ENCODE assay signal across 12 cellular contexts in genomic region chr2:84816426-84817026, GRCh38.
DNase-seq lines count a peak whose midpoint lies in the region; ATAC-seq lines count a peak whose summit lies in the region.
"Had no signal": no experiment of that assay in that cellular context is flagged by ENCODE, and none has a peak within 500 bp of the region (broad histone marks: within the 10 kb centered on the region; RNA-seq: fewer than 3 reads in every experiment).

No MANE protein-coding gene starts in this region.

- H3K4me3 Mint-ChIP-seq in T-helper 17 cell, result no peak overlapping the region

- no peak for DNase-seq in T-helper 17 cell
- no peak for DNase-seq in 8988T
- no peak for DNase-seq in NCI-H1694 (lab: John Stamatoyannopoulos, UW)
- no peak for DNase-seq in DMS153 (lab: John Stamatoyannopoulos, UW)
- DNase-seq in superior temporal gyrus (ENCODE audit: extremely low spot score), result no peak
- DNase-seq: NCI-H1417, SHP77 had no signal

- peaks cover 2% of the 10 kb centered on the region for H3K36me3 Mint-ChIP-seq in T-helper 17 cell (ENCODE audit: low read depth)

- H3K9me3 ChIP-seq in T-helper 17 cell (ENCODE audit: control insufficient read depth, low read length, poor library complexity, severe bottlenecking), result no peaks in the 10 kb centered on the region
- H3K9me3 ChIP-seq: prostate gland had no signal

- H3K27me3 Mint-ChIP-seq in T-helper 17 cell, result no peaks in the 10 kb centered on the region

- H3K27ac Mint-ChIP-seq in T-helper 17 cell, result peak overlapping the region; percentile 5

- H3K4me1 Mint-ChIP-seq in T-helper 17 cell, result peaks cover 27% of the 10 kb centered on the region

- ATAC-seq in GM18499 (IDR thresholded peaks at IDR 0.05; ENCODE audit: insufficient read depth, unreplicated experiment) (peak; percentile 50), GM19395 (IDR thresholded peaks at IDR 0.05; ENCODE audit: unreplicated experiment) (peak; percentile 77), HG02943 (IDR thresholded peaks at IDR 0.05; ENCODE audit: low read depth, unreplicated experiment) (peak; percentile 68), T-helper 17 cell (no peak)
- ATAC-seq: HCT116 had no signal
